Comparison of ENCODE assay signal across 23 cellular contexts in the genomic region with DNA sequence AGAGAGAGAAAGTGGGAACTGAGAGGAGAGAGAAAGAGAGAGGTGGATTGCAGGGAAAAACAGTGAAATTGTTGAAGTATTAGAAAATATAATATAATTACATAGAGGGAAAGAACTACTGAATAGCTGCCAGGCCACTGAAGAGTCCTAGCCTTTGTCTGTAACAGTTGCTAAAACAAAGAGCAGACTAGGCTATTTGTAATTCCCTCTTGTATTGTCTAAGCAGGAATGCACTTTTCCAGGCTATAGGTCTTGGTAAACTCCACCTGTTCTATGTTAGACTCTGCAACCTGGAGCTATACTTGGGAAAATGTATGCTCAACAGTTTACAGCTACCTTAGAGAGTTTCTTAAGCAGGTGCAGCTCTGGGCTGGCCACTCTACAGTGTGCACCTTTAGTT.
A peak's percentile ranks its signal among the peaks of the same experiment; 100 is the strongest.
DNase-seq lines count a peak whose midpoint lies in the region; ATAC-seq and TF ChIP-seq lines count a peak whose summit lies in the region.
"Had no signal": no experiment of that assay in that cellular context is flagged by ENCODE, and none has a peak within 500 bp of the region (broad histone marks: within the 10 kb centered on the region; RNA-seq: fewer than 3 reads in every experiment).

No MANE protein-coding gene starts in this region.

- H2AFZ ChIP-seq in GM23338 (no peak overlapping the region), neural progenitor cell (replicated peaks) (no peak overlapping the region)

- intact Hi-C loops in stomach (cut with DNase I; ENCODE audit: low total_unique reads), result no loop called here

- TF ChIP-seq POLR2A in stomach (IDR thresholded peaks at IDR 0.05), result no peak

- H3K4me3 ChIP-seq in GM23338 (no peak overlapping the region), neural progenitor cell (no peak overlapping the region), stomach (no peak overlapping the region)
- H3K4me3 ChIP-seq: BLaER1, GM12878 had no signal

- H3K9me3 ChIP-seq in neural progenitor cell (ENCODE audit: low read depth) (no peaks in the 10 kb centered on the region), stomach (no peaks in the 10 kb centered on the region)
- H3K9me3 ChIP-seq: BE2C, BLaER1 had no signal

- no peaks in the 10 kb centered on the region for H3K36me3 ChIP-seq in GM23338 (ENCODE audit: insufficient read depth)
- H3K36me3 ChIP-seq in neural progenitor cell, result no peaks in the 10 kb centered on the region
- H3K36me3 ChIP-seq in stomach, result no peaks in the 10 kb centered on the region
- H3K36me3 ChIP-seq: BE2C, BLaER1 had no signal

- H3K27me3 ChIP-seq in GM23338 (ENCODE audit: insufficient read depth), result no peaks in the 10 kb centered on the region
- no peaks in the 10 kb centered on the region for H3K27me3 ChIP-seq in neural progenitor cell
- H3K27me3 ChIP-seq in stomach, result no peaks in the 10 kb centered on the region
- H3K27me3 ChIP-seq: BE2C, BLaER1 had no signal

- H4K20me1 ChIP-seq in GM23338 (replicated peaks; ENCODE audit: insufficient read depth) (no peaks in the 10 kb centered on the region), neural progenitor cell (ENCODE audit: low read depth) (no peaks in the 10 kb centered on the region)
- H4K20me1 ChIP-seq: BLaER1 had no signal

- H3F3A ChIP-seq in GM23338 (replicated peaks; ENCODE audit: low read depth), result no peaks in the 10 kb centered on the region
- no peaks in the 10 kb centered on the region for H3F3A ChIP-seq in neural progenitor cell (ENCODE audit: low read depth)

- H3K4me1 Mint-ChIP-seq in GM23338, result peaks cover 8% of the 10 kb centered on the region; the same call in 2 of the 3 replicates
- no peaks in the 10 kb centered on the region for H3K4me1 Mint-ChIP-seq in neural progenitor cell
- H3K4me1 Mint-ChIP-seq: CD14-positive monocyte; CD4-positive, alpha-beta memory T cell; CD4-positive, CD25-positive, alpha-beta regulatory T cell; CD8-positive, alpha-beta memory T cell had no signal

- peak; percentile 30 for DNase-seq in GM23338 (ENCODE audit: low spot score)
- peak; percentile 5 for DNase-seq in NCI-H69 (lab: John Stamatoyannopoulos, UW)
- peak; percentile 32 for DNase-seq in neural progenitor cell (ENCODE audit: low spot score)
- DNase-seq in stomach, result no peak
- no peak for DNase-seq in NCI-H2196 treated with DMSO at 0.1 percent for 48 hours (lab: John Stamatoyannopoulos, UW; ENCODE audit: unreplicated experiment)
- DNase-seq: 8988T; ACHN; BE2C; C1 segment of cervical spinal cord; CD4-positive, alpha-beta memory T cell; CD4-positive, CD25-positive, alpha-beta regulatory T cell; CD8-positive, alpha-beta memory T cell; COR-L47; DMS 273 treated with DMSO at 0.1 percent for 48 hours; DMS153; DMS53; DMS79; DND-41; EL; GDM1 had no signal

- H3K9me3 Mint-ChIP-seq in GM23338 (no peaks in the 10 kb centered on the region), neural progenitor cell (no peaks in the 10 kb centered on the region)

- ATAC-seq in GM23338, result peak; percentile 75
- ATAC-seq: GM12878 had no signal

- H3K9ac ChIP-seq in neural progenitor cell, result no peak overlapping the region
- H3K9ac ChIP-seq: BLaER1 had no signal

- no peak overlapping the region for H3K27ac ChIP-seq in GM23338 (ENCODE audit: low read depth)
- H3K27ac ChIP-seq in neural progenitor cell, result no peak overlapping the region
- H3K27ac ChIP-seq in stomach, result no peak overlapping the region
- H3K27ac ChIP-seq: BLaER1 had no signal

- H3K27me3 Mint-ChIP-seq in GM23338 (ENCODE audit: insufficient read depth, low read depth, poor library complexity), result no peaks in the 10 kb centered on the region
- H3K27me3 Mint-ChIP-seq in neural progenitor cell (ENCODE audit: insufficient read depth, low read depth), result no peaks in the 10 kb centered on the region
- H3K27me3 Mint-ChIP-seq: CD4-positive, alpha-beta memory T cell; CD4-positive, CD25-positive, alpha-beta regulatory T cell; CD8-positive, alpha-beta memory T cell had no signal

- H3K27ac Mint-ChIP-seq in GM23338, result no peak overlapping the region
- no peak overlapping the region for H3K27ac Mint-ChIP-seq in neural progenitor cell
- H3K27ac Mint-ChIP-seq: CD14-positive monocyte; CD4-positive, alpha-beta memory T cell; CD4-positive, CD25-positive, alpha-beta regulatory T cell; CD8-positive, alpha-beta memory T cell had no signal

- no peaks in the 10 kb centered on the region for H3K79me2 ChIP-seq in GM23338 (replicated peaks; ENCODE audit: insufficient read depth)
- no peaks in the 10 kb centered on the region for H3K79me2 ChIP-seq in neural progenitor cell (ENCODE audit: low read depth)

- H3K4me1 ChIP-seq in GM23338 (ENCODE audit: insufficient read depth) (peaks cover 14% of the 10 kb centered on the region; the same call in 1 of the 2 replicates), neural progenitor cell (peaks cover 4% of the 10 kb centered on the region), stomach (no peaks in the 10 kb centered on the region)
- H3K4me1 ChIP-seq: BE2C, BLaER1 had no signal

- no peaks in the 10 kb centered on the region for H3K36me3 Mint-ChIP-seq in GM23338 (ENCODE audit: low read depth)
- H3K36me3 Mint-ChIP-seq in neural progenitor cell, result no peaks in the 10 kb centered on the region
- H3K36me3 Mint-ChIP-seq: CD14-positive monocyte; CD4-positive, alpha-beta memory T cell; CD4-positive, CD25-positive, alpha-beta regulatory T cell; CD8-positive, alpha-beta memory T cell had no signal

- TF ChIP-seq EP300 in stomach (IDR thresholded peaks at IDR 0.05), result no peak

- H3K4me3 Mint-ChIP-seq in GM23338, result no peak overlapping the region
- no peak overlapping the region for H3K4me3 Mint-ChIP-seq in neural progenitor cell
- H3K4me3 Mint-ChIP-seq: CD14-positive monocyte; CD4-positive, alpha-beta memory T cell; CD4-positive, CD25-positive, alpha-beta regulatory T cell; CD8-positive, alpha-beta memory T cell had no signal

- TF ChIP-seq CTCF in GM23338 (conservative IDR thresholded peaks at IDR 0.05; ENCODE audit: low read depth in 2 of 2) (no peak), neural progenitor cell (IDR thresholded peaks at IDR 0.05) (no peak), stomach (IDR thresholded peaks at IDR 0.05) (no peak)

- H3K4me2 ChIP-seq in GM23338 (no peak overlapping the region), neural progenitor cell (no peak overlapping the region)
- H3K4me2 ChIP-seq: BLaER1 had no signal

- H3K9me2 ChIP-seq in GM23338 (ENCODE audit: insufficient read depth), result no peaks in the 10 kb centered on the region

TF ChIP-seq in GM23338, 12 proteins besides CTCF, POLR2A, EP300 and RAD21 (continues in another document):
- TF ChIP-seq EZH2 (IDR thresholded peaks at IDR 0.05; ENCODE audit: low read depth, unreplicated experiment) (no peak), STAT1 (IDR thresholded peaks at IDR 0.05; ENCODE audit: unreplicated experiment) (no peak), JUNB (IDR thresholded peaks at IDR 0.05; ENCODE audit: unreplicated experiment) (no peak)
- TF ChIP-seq, protein P1, sequence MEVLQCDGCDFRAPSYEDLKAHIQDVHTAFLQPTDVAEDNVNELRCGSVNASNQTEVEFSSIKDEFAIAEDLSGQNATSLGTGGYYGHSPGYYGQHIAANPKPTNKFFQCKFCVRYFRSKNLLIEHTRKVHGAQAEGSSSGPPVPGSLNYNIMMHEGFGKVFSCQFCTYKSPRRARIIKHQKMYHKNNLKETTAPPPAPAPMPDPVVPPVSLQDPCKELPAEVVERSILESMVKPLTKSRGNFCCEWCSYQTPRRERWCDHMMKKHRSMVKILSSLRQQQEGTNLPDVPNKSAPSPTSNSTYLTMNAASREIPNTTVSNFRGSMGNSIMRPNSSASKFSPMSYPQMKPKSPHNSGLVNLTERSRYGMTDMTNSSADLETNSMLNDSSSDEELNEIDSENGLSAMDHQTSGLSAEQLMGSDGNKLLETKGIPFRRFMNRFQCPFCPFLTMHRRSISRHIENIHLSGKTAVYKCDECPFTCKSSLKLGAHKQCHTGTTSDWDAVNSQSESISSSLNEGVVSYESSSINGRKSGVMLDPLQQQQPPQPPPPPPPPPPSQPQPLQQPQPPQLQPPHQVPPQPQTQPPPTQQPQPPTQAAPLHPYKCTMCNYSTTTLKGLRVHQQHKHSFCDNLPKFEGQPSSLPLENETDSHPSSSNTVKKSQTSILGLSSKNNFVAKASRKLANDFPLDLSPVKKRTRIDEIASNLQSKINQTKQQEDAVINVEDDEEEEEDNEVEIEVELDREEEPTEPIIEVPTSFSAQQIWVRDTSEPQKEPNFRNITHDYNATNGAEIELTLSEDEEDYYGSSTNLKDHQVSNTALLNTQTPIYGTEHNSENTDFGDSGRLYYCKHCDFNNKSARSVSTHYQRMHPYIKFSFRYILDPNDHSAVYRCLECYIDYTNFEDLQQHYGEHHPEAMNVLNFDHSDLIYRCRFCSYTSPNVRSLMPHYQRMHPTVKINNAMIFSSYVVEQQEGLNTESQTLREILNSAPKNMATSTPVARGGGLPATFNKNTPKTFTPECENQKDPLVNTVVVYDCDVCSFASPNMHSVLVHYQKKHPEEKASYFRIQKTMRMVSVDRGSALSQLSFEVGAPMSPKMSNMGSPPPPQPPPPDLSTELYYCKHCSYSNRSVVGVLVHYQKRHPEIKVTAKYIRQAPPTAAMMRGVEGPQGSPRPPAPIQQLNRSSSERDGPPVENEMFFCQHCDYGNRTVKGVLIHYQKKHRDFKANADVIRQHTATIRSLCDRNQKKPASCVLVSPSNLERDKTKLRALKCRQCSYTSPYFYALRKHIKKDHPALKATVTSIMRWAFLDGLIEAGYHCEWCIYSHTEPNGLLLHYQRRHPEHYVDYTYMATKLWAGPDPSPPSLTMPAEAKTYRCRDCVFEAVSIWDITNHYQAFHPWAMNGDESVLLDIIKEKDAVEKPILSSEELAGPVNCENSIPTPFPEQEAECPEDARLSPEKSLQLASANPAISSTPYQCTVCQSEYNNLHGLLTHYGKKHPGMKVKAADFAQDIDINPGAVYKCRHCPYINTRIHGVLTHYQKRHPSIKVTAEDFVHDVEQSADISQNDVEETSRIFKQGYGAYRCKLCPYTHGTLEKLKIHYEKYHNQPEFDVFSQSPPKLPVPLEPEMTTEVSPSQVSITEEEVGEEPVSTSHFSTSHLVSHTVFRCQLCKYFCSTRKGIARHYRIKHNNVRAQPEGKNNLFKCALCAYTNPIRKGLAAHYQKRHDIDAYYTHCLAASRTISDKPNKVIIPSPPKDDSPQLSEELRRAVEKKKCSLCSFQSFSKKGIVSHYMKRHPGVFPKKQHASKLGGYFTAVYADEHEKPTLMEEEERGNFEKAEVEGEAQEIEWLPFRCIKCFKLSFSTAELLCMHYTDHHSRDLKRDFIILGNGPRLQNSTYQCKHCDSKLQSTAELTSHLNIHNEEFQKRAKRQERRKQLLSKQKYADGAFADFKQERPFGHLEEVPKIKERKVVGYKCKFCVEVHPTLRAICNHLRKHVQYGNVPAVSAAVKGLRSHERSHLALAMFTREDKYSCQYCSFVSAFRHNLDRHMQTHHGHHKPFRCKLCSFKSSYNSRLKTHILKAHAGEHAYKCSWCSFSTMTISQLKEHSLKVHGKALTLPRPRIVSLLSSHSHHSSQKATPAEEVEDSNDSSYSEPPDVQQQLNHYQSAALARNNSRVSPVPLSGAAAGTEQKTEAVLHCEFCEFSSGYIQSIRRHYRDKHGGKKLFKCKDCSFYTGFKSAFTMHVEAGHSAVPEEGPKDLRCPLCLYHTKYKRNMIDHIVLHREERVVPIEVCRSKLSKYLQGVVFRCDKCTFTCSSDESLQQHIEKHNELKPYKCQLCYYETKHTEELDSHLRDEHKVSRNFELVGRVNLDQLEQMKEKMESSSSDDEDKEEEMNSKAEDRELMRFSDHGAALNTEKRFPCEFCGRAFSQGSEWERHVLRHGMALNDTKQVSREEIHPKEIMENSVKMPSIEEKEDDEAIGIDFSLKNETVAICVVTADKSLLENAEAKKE (CRISPR knock-in tag; IDR thresholded peaks at IDR 0.05), result no peak

Comparison
In these comparisons a context has a peak if more than half of its experiments do, and no peak if none do; other contexts are left out.
1. DNase-seq: peak in GM23338 (single experiment), NCI-H69 (single experiment) and neural progenitor cell (single experiment); none in stomach (single experiment) and NCI-H2196 treated with DMSO at 0.1 percent for 48 hours (single experiment).